In genomic region chr4:119103263-119103662, GRCh38 we compare ENCODE assay signal across 9 cellular contexts. TPM values are rescaled to one million over a fixed set of nuclear protein-coding genes. Genes with fewer than 3 reads are reported as not detected.
DNase-seq lines count a peak whose midpoint lies in the region; ATAC-seq and TF ChIP-seq lines count a peak whose summit lies in the region.
"Had no signal": no experiment of that assay in that cellular context is flagged by ENCODE, and none has a peak within 500 bp of the region (broad histone marks: within the 10 kb centered on the region; RNA-seq: fewer than 3 reads in every experiment).

No MANE protein-coding gene starts in this region.

- H3K27me3 ChIP-seq in ACC112 (ENCODE audit: insufficient read depth, low read length): no peaks in the 10 kb centered on the region
- no peaks in the 10 kb centered on the region for H3K27me3 ChIP-seq in mammary epithelial cell (ENCODE audit: insufficient read depth, low read length)

- H3K36me3 ChIP-seq in ACC112 (ENCODE audit: insufficient read depth, low read length): no peaks in the 10 kb centered on the region
- no peaks in the 10 kb centered on the region for H3K36me3 ChIP-seq in mammary epithelial cell (ENCODE audit: insufficient read depth, low read length)

- peak; percentile 86 for ATAC-seq in left colon

- no peaks in the 10 kb centered on the region for H4K20me1 ChIP-seq in mammary epithelial cell (ENCODE audit: insufficient read depth, low read length)

- H3K4me3 ChIP-seq in ACC112 (ENCODE audit: low read depth, low read length) (no peak overlapping the region), mammary epithelial cell (replicated peaks in 1 of 3; ENCODE audit: insufficient read depth in 1 of 3, low read depth in 2 of 3, low read length in 3 of 3) (no peak overlapping the region)

- H3K79me2 ChIP-seq in ACC112 (ENCODE audit: control insufficient read depth, insufficient read depth, low read length, unreplicated experiment) (no peaks in the 10 kb centered on the region), mammary epithelial cell (ENCODE audit: insufficient read depth, low read length) (no peaks in the 10 kb centered on the region)

- in situ Hi-C loops in mammary epithelial cell (cut with MboI; ENCODE audit: low sequenced_read_pairs in 2 of 2) (loop anchor here (5.0 to 10.0 kb wide), 2 partner anchors 109 to 112 kb away; partner anchors contain the start of gene USP53 (in 2 of the 2)), GM13977 (cut with MboI; ENCODE audit: low pct_unique_long_range_greater_than_20kb, low sequenced_read_pairs, unreplicated experiment) (no loop called here)

- dilution Hi-C loops in mammary epithelial cell (cut with HindIII; ENCODE audit: low sequenced_read_pairs): no loop called here

- H3K4me1 ChIP-seq in ACC112 (ENCODE audit: control insufficient read depth, insufficient read depth, low read length, unreplicated experiment): peaks cover 59% of the 10 kb centered on the region
- H3K4me1 ChIP-seq in mammary epithelial cell (ENCODE audit: insufficient read depth, low read length): peaks cover 34% of the 10 kb centered on the region

- H2AFZ ChIP-seq in ACC112 (ENCODE audit: low read length, unreplicated experiment) (peak overlapping the region; percentile 34), mammary epithelial cell (ENCODE audit: low read depth, low read length) (no peak overlapping the region)

- no peaks in the 10 kb centered on the region for H3K9me3 ChIP-seq in mammary epithelial cell (replicated peaks; ENCODE audit: insufficient read depth, low read length)

- CTCF ChIA-PET in mammary epithelial cell (lab: Charles Lee; ENCODE audit: low non-redundant PET): interaction anchor here (0.7 kb wide), 1 partner anchor 628 kb away, joined by 3 read pairs; no protein-coding TSS in a partner anchor

- BruUV-seq in mammary epithelial cell (replicated peaks; lab: Mats Ljungman, UMichigan): no TSS peak

- H3K4me2 ChIP-seq in mammary epithelial cell (ENCODE audit: insufficient read depth, low read depth, low read length): peak overlapping the region; percentile 66

- no peak for TF ChIP-seq CTCF in mammary epithelial cell (conservative IDR thresholded peaks at IDR 0.05 in 1 of 2, IDR thresholded peaks at IDR 0.05 in 1 of 2; ENCODE audit: extremely low read depth in 1 of 2, insufficient read depth in 1 of 2, low read depth in 1 of 2, low read length in 2 of 2)
- TF ChIP-seq CTCF in GM13977 (IDR thresholded peaks at IDR 0.05; ENCODE audit: extremely low read depth, insufficient read depth, missing control alignments): no peak

- intact Hi-C loops in mammary epithelial cell (cut with micrococcal nuclease): loop anchor here (1.0 to 5.0 kb wide), 3 partner anchors 61 to 114 kb away; partner anchors contain the start of gene USP53
- intact Hi-C loops in left colon (cut with DNase I, micrococcal nuclease): no loop called here

- H3K27ac ChIP-seq in ACC112 (ENCODE audit: low read depth, low read length) (peak overlapping the region; percentile 75), mammary epithelial cell (ENCODE audit: insufficient read depth, low read depth, low read length) (peak overlapping the region; percentile 91)

- 7% methylated on average over 2 of the region's 2 CpGs for WGBS in mammary epithelial cell (ENCODE audit: low coverage, missing lambda C conversion rate)

- peak overlapping the region; percentile 30 for H3K9ac ChIP-seq in mammary epithelial cell (ENCODE audit: insufficient read depth, low read length)

- DNase-seq in LoVo (ENCODE audit: low spot score) (peak; percentile 86), mammary epithelial cell (peak; percentile 96), left colon (peak in 1 of 2 donors; percentile 46), 8988T (no peak), GM13977 (ENCODE audit: low spot score) (no peak), OCI-M2 (lab: John Stamatoyannopoulos, UW; ENCODE audit: unreplicated experiment) (no peak), putamen (ENCODE audit: low spot score) (no peak)
- DNase-seq: CD4-positive, CD25-positive, alpha-beta regulatory T cell had no signal

RNA-seq across cellular contexts. Expression of gene MYOZ2, which starts 32.4 kb away (rescaled TPM):
- not detected for total RNA-seq in mammary epithelial cell
- not detected for polyA plus RNA-seq in mammary epithelial cell
- polyA minus RNA-seq in mammary epithelial cell: not detected
- not detected for total RNA-seq in left colon
- total RNA-seq: CD4-positive, CD25-positive, alpha-beta regulatory T cell had no signal

Comparison
In these comparisons a context has a peak if more than half of its experiments do, and no peak if none do; other contexts are left out.
1. DNase-seq: peak in LoVo (single experiment) and mammary epithelial cell (single experiment); none in 8988T (single experiment), GM13977 (single experiment), OCI-M2 (single experiment) and putamen (single experiment).